ENCODE assay signal across 14 cellular contexts in the genomic region with DNA sequence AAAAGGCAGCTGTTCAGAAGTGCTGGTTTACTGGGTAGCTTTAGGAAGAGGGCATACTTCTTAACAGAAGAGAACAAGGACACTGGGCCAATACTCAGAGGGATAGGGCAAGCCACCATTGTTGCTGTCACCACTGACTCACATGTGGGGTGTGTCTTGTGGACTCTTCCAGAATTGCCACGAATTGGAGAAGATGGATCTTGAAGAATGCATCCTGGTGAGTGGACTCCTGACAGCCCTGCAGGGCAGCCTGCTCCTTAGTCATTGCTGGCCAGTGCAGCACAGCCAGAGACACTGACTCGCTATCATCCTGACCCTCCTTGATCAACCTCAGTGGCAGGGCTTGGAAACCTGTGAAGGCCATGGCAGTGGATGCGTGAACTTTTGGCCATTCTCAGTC.
DNase-seq lines count a peak whose midpoint lies in the region; ATAC-seq, FAIRE-seq and TF ChIP-seq lines count a peak whose summit lies in the region.
"Had no signal": no experiment of that assay in that cellular context is flagged by ENCODE, and none has a peak within 500 bp of the region (broad histone marks: within the 10 kb centered on the region; RNA-seq: fewer than 3 reads in every experiment).

No MANE protein-coding gene starts in this region.

- WGBS in A549 (ENCODE audit: missing lambda C conversion rate) = 83% methylated on average over 3 of the region's 3 CpGs

- TF ChIP-seq CTCF in A549 (IDR thresholded peaks at IDR 0.05) = no peak

- POLR2A ChIA-PET in A549 (lab: Yijun Ruan, JAX) = no interaction called here

- TF ChIP-seq EP300 in A549 (IDR thresholded peaks at IDR 0.05) = no peak

- H3K4me2 ChIP-seq in A549 = no peak overlapping the region

- TF ChIP-seq POLR2A in A549 (IDR thresholded peaks at IDR 0.05; ENCODE audit: low read length) = no peak

- H3K4me3 ChIP-seq in A549 = no peak overlapping the region
- H3K4me3 ChIP-seq: left lung had no signal

- TF ChIP-seq RAD21 in A549 (conservative IDR thresholded peaks at IDR 0.05 in 1 of 2, IDR thresholded peaks at IDR 0.05 in 1 of 2) = no peak

- no peaks in the 10 kb centered on the region for H3K9me3 ChIP-seq in A549
- H3K9me3 ChIP-seq: left lung had no signal

- no peaks in the 10 kb centered on the region; the same call in 1 of the 3 replicates for H3K4me1 ChIP-seq in A549
- H3K4me1 ChIP-seq: left lung had no signal

- peak; percentile 66 to 75 for ATAC-seq in A549
- ATAC-seq: left lung had no signal

- DNase-seq in A549 (ENCODE audit: low read depth in 1 of 2, low spot score in 1 of 2) = peak in 1 of 2 experiments; percentile 44
- peak; percentile 75 for DNase-seq in HCEC 1CT
- DNase-seq in amniotic stem cell (lab: John Stamatoyannopoulos, UW) = peak; percentile 3
- peak; percentile 65 for DNase-seq in iris pigment epithelial cell (ENCODE audit: low read depth)
- no peak for DNase-seq in stimulated activated naive CD4-positive, alpha-beta T cell treated with Interleukin-2 at 50 U/mL for 16 hours (lab: John Stamatoyannopoulos, UW)
- no peak for DNase-seq in NCI-H2227 treated with DMSO at 0.1 percent for 48 hours (lab: John Stamatoyannopoulos, UW)
- DNase-seq in epidermal melanocyte (ENCODE audit: insufficient read length, low spot score) = no peak
- no peak for DNase-seq in occipital lobe (lab: John Stamatoyannopoulos, UW)
- DNase-seq: aorta, DMS53, head of caudate nucleus, left lung, NCI-H2171 had no signal

- FAIRE-seq in A549 (lab: Jason Lieb, UNC) = no peak
- FAIRE-seq: GM19239 had no signal

- peak overlapping the region in 1 of 2 experiments; percentile 42; a peak in 2 of 6 replicates for H3K27ac ChIP-seq in A549
- H3K27ac ChIP-seq: left lung had no signal

- CTCF ChIA-PET in A549 (lab: Yijun Ruan, JAX) = interaction anchor here (1.8 kb wide), 1 partner anchor 246 kb away, joined by 11 read pairs; no protein-coding TSS in a partner anchor

TF ChIP-seq in A549, 52 proteins besides CTCF, POLR2A, EP300 and RAD21:
- TF ChIP-seq FOSB (CRISPR knock-in tag; IDR thresholded peaks at IDR 0.05) (no peak), HOXB13 (CRISPR knock-in tag; IDR thresholded peaks at IDR 0.05; ENCODE audit: low read depth) (no peak), PHF8 (IDR thresholded peaks at IDR 0.05; ENCODE audit: borderline replicate concordance, low read depth) (no peak), NPAS2 (CRISPR knock-in tag; IDR thresholded peaks at IDR 0.05; ENCODE audit: borderline replicate concordance) (no peak), ZC3H11A (IDR thresholded peaks at IDR 0.05) (no peak)
- TF ChIP-seq, protein P1, sequence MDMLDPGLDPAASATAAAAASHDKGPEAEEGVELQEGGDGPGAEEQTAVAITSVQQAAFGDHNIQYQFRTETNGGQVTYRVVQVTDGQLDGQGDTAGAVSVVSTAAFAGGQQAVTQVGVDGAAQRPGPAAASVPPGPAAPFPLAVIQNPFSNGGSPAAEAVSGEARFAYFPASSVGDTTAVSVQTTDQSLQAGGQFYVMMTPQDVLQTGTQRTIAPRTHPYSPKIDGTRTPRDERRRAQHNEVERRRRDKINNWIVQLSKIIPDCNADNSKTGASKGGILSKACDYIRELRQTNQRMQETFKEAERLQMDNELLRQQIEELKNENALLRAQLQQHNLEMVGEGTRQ (IDR thresholded peaks at IDR 0.05) = no peak

Comparison
In these comparisons a context has a peak if more than half of its experiments do, and no peak if none do; other contexts are left out.
1. DNase-seq: peak in HCEC 1CT (single experiment), amniotic stem cell (single experiment) and iris pigment epithelial cell (single experiment); none in stimulated activated naive CD4-positive, alpha-beta T cell treated with Interleukin-2 at 50 U/mL for 16 hours (single experiment), NCI-H2227 treated with DMSO at 0.1 percent for 48 hours (single experiment), epidermal melanocyte (single experiment) and occipital lobe (single experiment).